21 cellular contexts compared by ENCODE assay signal in genomic region chr4:167274346-167274745, GRCh38. TPM values are rescaled to one million over a fixed set of nuclear protein-coding genes. Genes with fewer than 3 reads are reported as not detected.
DNase-seq lines count a peak whose midpoint lies in the region; ATAC-seq, FAIRE-seq and TF ChIP-seq lines count a peak whose summit lies in the region.
"Had no signal": no experiment of that assay in that cellular context is flagged by ENCODE, and none has a peak within 500 bp of the region (broad histone marks: within the 10 kb centered on the region; RNA-seq: fewer than 3 reads in every experiment).

No MANE protein-coding gene starts in this region.

- ATAC-seq in HG03432 (IDR thresholded peaks at IDR 0.05; ENCODE audit: unreplicated experiment), result no peak
- ATAC-seq in GM19035 (IDR thresholded peaks at IDR 0.05; ENCODE audit: unreplicated experiment), result no peak

- H3K27ac Mint-ChIP-seq in astrocyte (ENCODE audit: unreplicated experiment), result no peak overlapping the region
- H3K27ac Mint-ChIP-seq: CD4-positive, alpha-beta T cell; H9; IgD-negative memory B cell had no signal

- DNase-seq in ELR (ENCODE audit: low read depth), result peak; percentile 53
- peak; percentile 47 for DNase-seq in astrocyte (ENCODE audit: low read depth)
- peak; percentile 26 for DNase-seq in fibroblast of peridontal ligament (ENCODE audit: extremely low read depth)
- DNase-seq in retinal pigment epithelial cell (ENCODE audit: low read depth), result peak; percentile 62
- no peak for DNase-seq in effector CD4-positive, alpha-beta T cell
- no peak for DNase-seq in KG1 (lab: John Stamatoyannopoulos, UW)
- DNase-seq: Caco-2; CD4-positive, alpha-beta T cell; DMS153; GF-D8; H9; NCI-H1105 treated with DMSO at 0.1 percent for 48 hours; NCI-H1694; NCI-H226; NCI-H524; PC-9 had no signal

- no peaks in the 10 kb centered on the region for H3K36me3 Mint-ChIP-seq in astrocyte (ENCODE audit: low read depth, unreplicated experiment)
- H3K36me3 Mint-ChIP-seq: IgD-negative memory B cell had no signal

- TF ChIP-seq CTCF in astrocyte (IDR thresholded peaks at IDR 0.05; ENCODE audit: insufficient read depth, low read depth, low read length) (no peak), retinal pigment epithelial cell (conservative IDR thresholded peaks at IDR 0.05; ENCODE audit: low read depth, low read length) (no peak)

- no peak overlapping the region for H3K4me3 Mint-ChIP-seq in astrocyte (ENCODE audit: unreplicated experiment)
- H3K4me3 Mint-ChIP-seq: CD4-positive, alpha-beta T cell; H9; IgD-negative memory B cell had no signal

- no peaks in the 10 kb centered on the region for H4K20me1 ChIP-seq in astrocyte (ENCODE audit: insufficient read depth, low read length)

- H3K9me3 ChIP-seq in astrocyte (ENCODE audit: insufficient read depth, low read depth, low read length), result no peaks in the 10 kb centered on the region
- H3K9me3 ChIP-seq: Caco-2 had no signal

- peaks cover 2% of the 10 kb centered on the region for H3K9me3 Mint-ChIP-seq in astrocyte (ENCODE audit: unreplicated experiment)
- H3K9me3 Mint-ChIP-seq: CD4-positive, alpha-beta T cell had no signal

- H3K9ac ChIP-seq in astrocyte (ENCODE audit: low read length), result no peak overlapping the region

- H2AFZ ChIP-seq in astrocyte (ENCODE audit: low read depth, low read length), result no peak overlapping the region
- H2AFZ ChIP-seq: PC-9 had no signal

- H3K4me2 ChIP-seq in astrocyte (ENCODE audit: low read length), result peak overlapping the region; percentile 26
- H3K4me2 ChIP-seq: PC-9 had no signal

- FAIRE-seq in astrocyte (lab: Jason Lieb, UNC), result no peak

- no peaks in the 10 kb centered on the region for H3K36me3 ChIP-seq in astrocyte (ENCODE audit: insufficient read depth, low read length)

- peak overlapping the region; percentile 29 for H3K27ac ChIP-seq in astrocyte (ENCODE audit: low read depth, low read length)
- H3K27ac ChIP-seq: PC-9 had no signal

- H3K4me3 ChIP-seq in astrocyte (ENCODE audit: insufficient read depth, low read depth, low read length) (no peak overlapping the region), retinal pigment epithelial cell (ENCODE audit: low read length) (no peak overlapping the region)
- H3K4me3 ChIP-seq: PC-9 had no signal

- no peaks in the 10 kb centered on the region for H3K79me2 ChIP-seq in astrocyte (ENCODE audit: insufficient read depth, low read length)

- no peaks in the 10 kb centered on the region for H3K27me3 ChIP-seq in astrocyte (ENCODE audit: insufficient read depth, low read length)

- no peaks in the 10 kb centered on the region for H3K27me3 Mint-ChIP-seq in astrocyte (ENCODE audit: low read depth, unreplicated experiment)
- H3K27me3 Mint-ChIP-seq: CD4-positive, alpha-beta T cell; IgD-negative memory B cell had no signal

- no peaks in the 10 kb centered on the region for H3K4me1 ChIP-seq in astrocyte (ENCODE audit: insufficient read depth, low read length)
- H3K4me1 ChIP-seq: Caco-2 had no signal

- H3K4me1 Mint-ChIP-seq in astrocyte (ENCODE audit: low read depth, unreplicated experiment), result no peaks in the 10 kb centered on the region
- H3K4me1 Mint-ChIP-seq: H9 had no signal

RNA-seq across cellular contexts. Expression of gene SPOCK3, which starts 40.1 kb away (rescaled TPM):
- 0.36 and 0.59 TPM in 2 replicates for total RNA-seq in astrocyte
- total RNA-seq: CD4-positive, alpha-beta T cell; Daoy; LHCN-M2; PC-9 had no signal

Comparison
In these comparisons a context has a peak if more than half of its experiments do, and no peak if none do; other contexts are left out.
1. DNase-seq: peak in ELR (single experiment), astrocyte (single experiment), fibroblast of peridontal ligament (single experiment) and retinal pigment epithelial cell (single experiment); none in effector CD4-positive, alpha-beta T cell (single experiment) and KG1 (single experiment).